1 cellular context compared by ENCODE assay signal in genomic region chr14:23035303-23036164, GRCh38.
A peak's percentile ranks its signal among the peaks of the same experiment; 100 is the strongest.
TF ChIP-seq lines count a peak whose summit lies in the region.

No MANE protein-coding gene starts in this region.

TF ChIP-seq in K562, 482 proteins besides CTCF, POLR2A, EP300 and RAD21 (continued from another document):
- peak; percentile 88; the same call in 1 of the 2 replicates for TF ChIP-seq RREB1 (CRISPR knock-in tag; IDR thresholded peaks at IDR 0.05)
- TF ChIP-seq TOE1 (IDR thresholded peaks at IDR 0.05; ENCODE audit: borderline replicate concordance) = no peak
- no peak for TF ChIP-seq TOE1 (CRISPR knock-in tag; IDR thresholded peaks at IDR 0.05; ENCODE audit: borderline replicate concordance, low read depth)
- TF ChIP-seq NRF1 (conservative IDR thresholded peaks at IDR 0.05 in 1 of 2, IDR thresholded peaks at IDR 0.05 in 1 of 2) = 0 out of 4 replicates have a peak, but pooled peaks of 1 of the 2 experiments have one; percentile 4
- 0 out of 2 replicates have a peak, but pooled peaks have one; percentile 43 for TF ChIP-seq ILF3 (IDR thresholded peaks at IDR 0.05; ENCODE audit: borderline replicate concordance)
- TF ChIP-seq HBP1 (CRISPR knock-in tag; IDR thresholded peaks at IDR 0.05) = no peak
- no peak for TF ChIP-seq SRF (CRISPR knock-in tag; IDR thresholded peaks at IDR 0.05)
- no peak; the same call in 1 of the 2 replicates for TF ChIP-seq FOSL1 (tag; conservative IDR thresholded peaks at IDR 0.05)
- TF ChIP-seq GABPA (tag; conservative IDR thresholded peaks at IDR 0.05; ENCODE audit: low read depth) = peak; percentile 70; the same call in 1 of the 2 replicates
- TF ChIP-seq ZC3H11A (IDR thresholded peaks at IDR 0.05; ENCODE audit: low read depth, low read length) = no peak
- no peak for TF ChIP-seq ARHGAP35 (IDR thresholded peaks at IDR 0.05; ENCODE audit: partially characterized antibody)
- TF ChIP-seq AFF1 (IDR thresholded peaks at IDR 0.05; ENCODE audit: low read depth in 1 of 2, partially characterized antibody in 2 of 2) = no peak
- no peak for TF ChIP-seq GTF3C2 (IDR thresholded peaks at IDR 0.05; ENCODE audit: borderline replicate concordance, extremely low read depth, insufficient read length)
- TF ChIP-seq ZNF639 (CRISPR knock-in tag; conservative IDR thresholded peaks at IDR 0.05 in 1 of 2, IDR thresholded peaks at IDR 0.05 in 1 of 2) = no peak
